In genomic region chr5:38141665-38142064, GRCh38 we compare ENCODE assay signal across 10 cellular contexts.
"Had no signal": no experiment of that assay in that cellular context is flagged by ENCODE, and none has a peak within 500 bp of the region (broad histone marks: within the 10 kb centered on the region; RNA-seq: fewer than 3 reads in every experiment).

No MANE protein-coding gene starts in this region.

- H3K27ac ChIP-seq: GM23248 had no signal

- FAIRE-seq: H1, H54 had no signal

- H3K4me1 ChIP-seq: HAP-1 had no signal

- H3K36me3 ChIP-seq: HAP-1 had no signal

- DNase-seq: GM23248, H7, H9, HCEC 1CT, HFFc6 had no signal

- H3K4me2 ChIP-seq: GM23338 had no signal

- ATAC-seq: GM23338, HCT116 had no signal

- H2AFZ ChIP-seq: GM23248, GM23338 had no signal

- H3K9ac ChIP-seq: GM23248 had no signal

- H3K9me3 ChIP-seq: HAP-1 had no signal

- H3K4me3 ChIP-seq: GM23248, GM23338, HAP-1 had no signal
